Comparison of ENCODE assay signal across 8 cellular contexts in the genomic region with DNA sequence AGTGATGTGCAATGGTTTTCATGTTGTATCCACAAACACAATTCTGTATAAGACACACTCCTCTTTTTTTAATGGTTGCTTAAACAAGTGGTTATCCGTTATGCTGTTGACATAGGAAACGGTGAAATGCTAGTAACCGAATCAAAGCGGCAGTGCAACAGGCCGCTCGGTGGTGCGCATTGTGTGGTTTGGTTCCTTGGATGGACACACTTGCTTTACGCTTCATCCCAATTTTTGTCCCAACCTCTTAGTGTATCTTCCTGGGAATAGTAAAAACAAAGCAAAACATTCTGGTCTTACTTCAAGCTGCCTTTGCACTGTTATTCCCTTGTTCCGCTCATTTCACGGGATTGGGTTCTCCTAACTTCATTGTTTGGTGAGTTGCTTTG. TPM values are rescaled to one million over a fixed set of nuclear protein-coding genes. Genes with fewer than 3 reads are reported as not detected.
DNase-seq lines count a peak whose midpoint lies in the region; ATAC-seq and TF ChIP-seq lines count a peak whose summit lies in the region.

No MANE protein-coding gene starts in this region.

- peaks cover 24% of the 10 kb centered on the region for H4K20me1 ChIP-seq in neural progenitor cell (ENCODE audit: low read depth)

- no peak for ATAC-seq in CD4-positive, CD25-positive, alpha-beta regulatory T cell (ENCODE audit: low read depth in 2 of 2)
- no peak for ATAC-seq in HG02759 (IDR thresholded peaks at IDR 0.05; ENCODE audit: unreplicated experiment)

- H3K4me2 ChIP-seq in neural progenitor cell, result peak overlapping the region; percentile 93

- H3K9me3 ChIP-seq in CD4-positive, CD25-positive, alpha-beta regulatory T cell (ENCODE audit: control insufficient read depth in 2 of 2, low read length in 2 of 2), result no peaks in the 10 kb centered on the region
- H3K9me3 ChIP-seq in endodermal cell (ENCODE audit: control insufficient read depth, low read length) (no peaks in the 10 kb centered on the region), neural progenitor cell (ENCODE audit: low read depth) (no peaks in the 10 kb centered on the region)

- WGBS in endodermal cell (ENCODE audit: insufficient coverage in 1 of 2, insufficient read length in 1 of 2), 2 experiments, result 67 to 74% methylated on average over 5 to 10 of the region's 10 CpGs

- H3K9me3 Mint-ChIP-seq in CD4-positive, CD25-positive, alpha-beta regulatory T cell, result no peaks in the 10 kb centered on the region
- no peaks in the 10 kb centered on the region for H3K9me3 Mint-ChIP-seq in endodermal cell
- peaks cover 5% of the 10 kb centered on the region for H3K9me3 Mint-ChIP-seq in neural progenitor cell

- H3K9ac ChIP-seq in endodermal cell (ENCODE audit: extremely low read depth, low read length, poor library complexity, severe bottlenecking) (no peak overlapping the region), neural progenitor cell (no peak overlapping the region)

- H3K36me3 Mint-ChIP-seq in CD4-positive, CD25-positive, alpha-beta regulatory T cell, result no peaks in the 10 kb centered on the region
- no peaks in the 10 kb centered on the region for H3K36me3 Mint-ChIP-seq in endodermal cell (ENCODE audit: low read depth)
- no peaks in the 10 kb centered on the region for H3K36me3 Mint-ChIP-seq in neural progenitor cell

- peaks cover 3% of the 10 kb centered on the region for H3K27me3 ChIP-seq in CD4-positive, CD25-positive, alpha-beta regulatory T cell (ENCODE audit: control insufficient read depth, insufficient read depth, low read length)
- H3K27me3 ChIP-seq in endodermal cell (ENCODE audit: control insufficient read depth, insufficient read depth, low read length, poor library complexity, severe bottlenecking) (peaks cover 84% of the 10 kb centered on the region), neural progenitor cell (peaks cover 78% of the 10 kb centered on the region)

- TF ChIP-seq CTCF in endodermal cell (conservative IDR thresholded peaks at IDR 0.05) (no peak), neural progenitor cell (IDR thresholded peaks at IDR 0.05) (no peak)

- H3K79me2 ChIP-seq in neural progenitor cell (ENCODE audit: low read depth), result no peaks in the 10 kb centered on the region

- H3K27ac ChIP-seq in CD4-positive, CD25-positive, alpha-beta regulatory T cell (ENCODE audit: insufficient read depth, low read length, poor library complexity, severe bottlenecking), result peak overlapping the region; percentile 57
- H3K27ac ChIP-seq in endodermal cell (ENCODE audit: low read depth, low read length) (no peak overlapping the region), neural progenitor cell (no peak overlapping the region)

- no peaks in the 10 kb centered on the region for H3K36me3 ChIP-seq in CD4-positive, CD25-positive, alpha-beta regulatory T cell (ENCODE audit: control insufficient read depth, insufficient read depth, low read length)
- H3K36me3 ChIP-seq in endodermal cell (ENCODE audit: control insufficient read depth, insufficient read depth, low read length) (no peaks in the 10 kb centered on the region), neural progenitor cell (no peaks in the 10 kb centered on the region)

- peaks cover 26% of the 10 kb centered on the region for H3K27me3 Mint-ChIP-seq in CD4-positive, CD25-positive, alpha-beta regulatory T cell
- H3K27me3 Mint-ChIP-seq in endodermal cell (ENCODE audit: insufficient read depth) (peaks cover 77% of the 10 kb centered on the region), neural progenitor cell (ENCODE audit: insufficient read depth, low read depth) (peaks cover 52% of the 10 kb centered on the region)

- peak overlapping the region; percentile 26 to 99 (median 94) for H3K27ac Mint-ChIP-seq in CD4-positive, CD25-positive, alpha-beta regulatory T cell
- no peak overlapping the region for H3K27ac Mint-ChIP-seq in endodermal cell
- H3K27ac Mint-ChIP-seq in neural progenitor cell, result no peak overlapping the region

- peak in 1 of 3 donors; percentile 21 for DNase-seq in CD4-positive, CD25-positive, alpha-beta regulatory T cell
- DNase-seq in NOMO-1 treated with dmso at 0.1 percent for 144 hours (lab: John Stamatoyannopoulos, UW; ENCODE audit: unreplicated experiment) (peak; percentile 13), endodermal cell (no peak), neural progenitor cell (ENCODE audit: low spot score) (no peak), iPS-NIHi7 (ENCODE audit: extremely low spot score) (no peak), NCI-H2107 treated with DMSO at 0.1 percent for 48 hours (lab: John Stamatoyannopoulos, UW; ENCODE audit: unreplicated experiment) (no peak), NCI-H1092 treated with DMSO at 0.1 percent for 48 hours (lab: John Stamatoyannopoulos, UW) (no peak)

- H3K4me3 Mint-ChIP-seq in CD4-positive, CD25-positive, alpha-beta regulatory T cell, result peak overlapping the region; percentile 90 to 100 (median 100)
- H3K4me3 Mint-ChIP-seq in endodermal cell (peak overlapping the region; percentile 61), neural progenitor cell (peak overlapping the region; percentile 79)

- H3K4me3 ChIP-seq in CD4-positive, CD25-positive, alpha-beta regulatory T cell (ENCODE audit: low read depth, low read length), result peak overlapping the region; percentile 87
- H3K4me3 ChIP-seq in endodermal cell (ENCODE audit: low read length), result peak overlapping the region; percentile 80
- peak overlapping the region; percentile 52 for H3K4me3 ChIP-seq in neural progenitor cell

- peaks cover 7% of the 10 kb centered on the region for H3F3A ChIP-seq in neural progenitor cell (ENCODE audit: low read depth)

- H3K4me1 Mint-ChIP-seq in CD4-positive, CD25-positive, alpha-beta regulatory T cell, result peaks cover 13 to 81% (median 48%) of the 10 kb centered on the region in 4 donors
- H3K4me1 Mint-ChIP-seq in endodermal cell (peaks cover 12% of the 10 kb centered on the region), neural progenitor cell (peaks cover 15% of the 10 kb centered on the region)

- H3K4me1 ChIP-seq in CD4-positive, CD25-positive, alpha-beta regulatory T cell (ENCODE audit: control insufficient read depth, insufficient read depth, low read length, poor library complexity, severe bottlenecking), result peaks cover 76% of the 10 kb centered on the region
- no peaks in the 10 kb centered on the region for H3K4me1 ChIP-seq in endodermal cell (ENCODE audit: control insufficient read depth, insufficient read depth, low read length)
- peaks cover 11% of the 10 kb centered on the region for H3K4me1 ChIP-seq in neural progenitor cell

- H2AFZ ChIP-seq in neural progenitor cell (replicated peaks), result peak overlapping the region; percentile 82

RNA-seq across cellular contexts. Expression of a gene that starts 0.6 kb away (rescaled TPM):
- 23.1 TPM for total RNA-seq in CD4-positive, CD25-positive, alpha-beta regulatory T cell
- polyA plus RNA-seq in CD4-positive, CD25-positive, alpha-beta regulatory T cell, result 100 to 1,000 TPM in 1 of 4 donors, 10 to 100 TPM in 3; 56.7 to 138 (median 84.7) TPM
- not detected for total RNA-seq in endodermal cell
- polyA plus RNA-seq in endodermal cell (2013, experiment 1 of 2), result 0.11 TPM
- polyA plus RNA-seq in endodermal cell (2013, experiment 2 of 2), result 0.12 TPM
- total RNA-seq in neural progenitor cell (ENCODE audit: low replicate concordance), result not detected in 2 replicates

RNA-seq across cellular contexts. Expression of a gene that starts 46.0 kb away (rescaled TPM):
- 0.12 TPM for total RNA-seq in CD4-positive, CD25-positive, alpha-beta regulatory T cell
- under 1 TPM in 2 of 4 donors, not detected in 2; 0.07 to 0.22 TPM for polyA plus RNA-seq in CD4-positive, CD25-positive, alpha-beta regulatory T cell
- under 1 TPM in 1 of 2 donors, not detected in 1; 0.09 TPM for total RNA-seq in endodermal cell
- polyA plus RNA-seq in endodermal cell (2013, experiment 1 of 2), result not detected
- not detected for polyA plus RNA-seq in endodermal cell (2013, experiment 2 of 2)
- 0.58 and 0.71 TPM in 2 replicates for total RNA-seq in neural progenitor cell (ENCODE audit: low replicate concordance)

Comparison
In these comparisons a context has a peak if more than half of its experiments do, and no peak if none do; other contexts are left out.
1. H3K27ac Mint-ChIP-seq: peak in CD4-positive, CD25-positive, alpha-beta regulatory T cell (3 of 3); none in endodermal cell (single experiment) and neural progenitor cell (single experiment).
2. RNA of a gene that starts 0.6 kb away (total RNA-seq): 23.1 TPM in CD4-positive, CD25-positive, alpha-beta regulatory T cell (single experiment); not detected in endodermal cell and not detected in neural progenitor cell; every median in the first group is over 10 times any median in the second.
3. Peak in every context shown above with its lines, with median percentiles within 50 percentile points of each other: H3K4me3 ChIP-seq and H3K4me3 Mint-ChIP-seq.